ENCODE assay signal across 1 cellular context in the genomic region with DNA sequence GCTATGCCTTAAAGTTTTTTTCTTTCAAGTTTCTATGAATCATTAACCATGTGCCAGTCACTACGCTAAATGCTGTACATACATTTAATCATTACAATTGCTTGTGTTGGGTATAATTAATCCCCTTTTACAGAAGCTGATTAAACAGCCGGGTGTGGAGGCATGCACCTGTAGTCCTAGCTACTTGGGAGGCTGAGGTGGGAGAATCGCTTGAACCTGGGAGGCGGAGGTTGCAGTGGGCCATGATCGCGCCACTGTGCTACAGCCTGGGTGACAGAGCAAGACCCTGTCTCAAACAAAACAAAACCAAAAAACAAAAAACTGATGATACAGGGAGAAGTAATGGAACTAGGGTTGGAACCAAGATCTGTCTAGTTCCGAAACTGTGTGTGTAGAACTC.
TF ChIP-seq lines count a peak whose summit lies in the region.

No MANE protein-coding gene starts in this region.

TF ChIP-seq in H1, 55 proteins besides CTCF, POLR2A, EP300 and RAD21:
- TF ChIP-seq KDM1A (IDR thresholded peaks at IDR 0.05; ENCODE audit: borderline replicate concordance, low read length) (no peak), POU5F1 (IDR thresholded peaks at IDR 0.05; ENCODE audit: low read depth, low read length) (no peak)
- TF ChIP-seq, protein P1, sequence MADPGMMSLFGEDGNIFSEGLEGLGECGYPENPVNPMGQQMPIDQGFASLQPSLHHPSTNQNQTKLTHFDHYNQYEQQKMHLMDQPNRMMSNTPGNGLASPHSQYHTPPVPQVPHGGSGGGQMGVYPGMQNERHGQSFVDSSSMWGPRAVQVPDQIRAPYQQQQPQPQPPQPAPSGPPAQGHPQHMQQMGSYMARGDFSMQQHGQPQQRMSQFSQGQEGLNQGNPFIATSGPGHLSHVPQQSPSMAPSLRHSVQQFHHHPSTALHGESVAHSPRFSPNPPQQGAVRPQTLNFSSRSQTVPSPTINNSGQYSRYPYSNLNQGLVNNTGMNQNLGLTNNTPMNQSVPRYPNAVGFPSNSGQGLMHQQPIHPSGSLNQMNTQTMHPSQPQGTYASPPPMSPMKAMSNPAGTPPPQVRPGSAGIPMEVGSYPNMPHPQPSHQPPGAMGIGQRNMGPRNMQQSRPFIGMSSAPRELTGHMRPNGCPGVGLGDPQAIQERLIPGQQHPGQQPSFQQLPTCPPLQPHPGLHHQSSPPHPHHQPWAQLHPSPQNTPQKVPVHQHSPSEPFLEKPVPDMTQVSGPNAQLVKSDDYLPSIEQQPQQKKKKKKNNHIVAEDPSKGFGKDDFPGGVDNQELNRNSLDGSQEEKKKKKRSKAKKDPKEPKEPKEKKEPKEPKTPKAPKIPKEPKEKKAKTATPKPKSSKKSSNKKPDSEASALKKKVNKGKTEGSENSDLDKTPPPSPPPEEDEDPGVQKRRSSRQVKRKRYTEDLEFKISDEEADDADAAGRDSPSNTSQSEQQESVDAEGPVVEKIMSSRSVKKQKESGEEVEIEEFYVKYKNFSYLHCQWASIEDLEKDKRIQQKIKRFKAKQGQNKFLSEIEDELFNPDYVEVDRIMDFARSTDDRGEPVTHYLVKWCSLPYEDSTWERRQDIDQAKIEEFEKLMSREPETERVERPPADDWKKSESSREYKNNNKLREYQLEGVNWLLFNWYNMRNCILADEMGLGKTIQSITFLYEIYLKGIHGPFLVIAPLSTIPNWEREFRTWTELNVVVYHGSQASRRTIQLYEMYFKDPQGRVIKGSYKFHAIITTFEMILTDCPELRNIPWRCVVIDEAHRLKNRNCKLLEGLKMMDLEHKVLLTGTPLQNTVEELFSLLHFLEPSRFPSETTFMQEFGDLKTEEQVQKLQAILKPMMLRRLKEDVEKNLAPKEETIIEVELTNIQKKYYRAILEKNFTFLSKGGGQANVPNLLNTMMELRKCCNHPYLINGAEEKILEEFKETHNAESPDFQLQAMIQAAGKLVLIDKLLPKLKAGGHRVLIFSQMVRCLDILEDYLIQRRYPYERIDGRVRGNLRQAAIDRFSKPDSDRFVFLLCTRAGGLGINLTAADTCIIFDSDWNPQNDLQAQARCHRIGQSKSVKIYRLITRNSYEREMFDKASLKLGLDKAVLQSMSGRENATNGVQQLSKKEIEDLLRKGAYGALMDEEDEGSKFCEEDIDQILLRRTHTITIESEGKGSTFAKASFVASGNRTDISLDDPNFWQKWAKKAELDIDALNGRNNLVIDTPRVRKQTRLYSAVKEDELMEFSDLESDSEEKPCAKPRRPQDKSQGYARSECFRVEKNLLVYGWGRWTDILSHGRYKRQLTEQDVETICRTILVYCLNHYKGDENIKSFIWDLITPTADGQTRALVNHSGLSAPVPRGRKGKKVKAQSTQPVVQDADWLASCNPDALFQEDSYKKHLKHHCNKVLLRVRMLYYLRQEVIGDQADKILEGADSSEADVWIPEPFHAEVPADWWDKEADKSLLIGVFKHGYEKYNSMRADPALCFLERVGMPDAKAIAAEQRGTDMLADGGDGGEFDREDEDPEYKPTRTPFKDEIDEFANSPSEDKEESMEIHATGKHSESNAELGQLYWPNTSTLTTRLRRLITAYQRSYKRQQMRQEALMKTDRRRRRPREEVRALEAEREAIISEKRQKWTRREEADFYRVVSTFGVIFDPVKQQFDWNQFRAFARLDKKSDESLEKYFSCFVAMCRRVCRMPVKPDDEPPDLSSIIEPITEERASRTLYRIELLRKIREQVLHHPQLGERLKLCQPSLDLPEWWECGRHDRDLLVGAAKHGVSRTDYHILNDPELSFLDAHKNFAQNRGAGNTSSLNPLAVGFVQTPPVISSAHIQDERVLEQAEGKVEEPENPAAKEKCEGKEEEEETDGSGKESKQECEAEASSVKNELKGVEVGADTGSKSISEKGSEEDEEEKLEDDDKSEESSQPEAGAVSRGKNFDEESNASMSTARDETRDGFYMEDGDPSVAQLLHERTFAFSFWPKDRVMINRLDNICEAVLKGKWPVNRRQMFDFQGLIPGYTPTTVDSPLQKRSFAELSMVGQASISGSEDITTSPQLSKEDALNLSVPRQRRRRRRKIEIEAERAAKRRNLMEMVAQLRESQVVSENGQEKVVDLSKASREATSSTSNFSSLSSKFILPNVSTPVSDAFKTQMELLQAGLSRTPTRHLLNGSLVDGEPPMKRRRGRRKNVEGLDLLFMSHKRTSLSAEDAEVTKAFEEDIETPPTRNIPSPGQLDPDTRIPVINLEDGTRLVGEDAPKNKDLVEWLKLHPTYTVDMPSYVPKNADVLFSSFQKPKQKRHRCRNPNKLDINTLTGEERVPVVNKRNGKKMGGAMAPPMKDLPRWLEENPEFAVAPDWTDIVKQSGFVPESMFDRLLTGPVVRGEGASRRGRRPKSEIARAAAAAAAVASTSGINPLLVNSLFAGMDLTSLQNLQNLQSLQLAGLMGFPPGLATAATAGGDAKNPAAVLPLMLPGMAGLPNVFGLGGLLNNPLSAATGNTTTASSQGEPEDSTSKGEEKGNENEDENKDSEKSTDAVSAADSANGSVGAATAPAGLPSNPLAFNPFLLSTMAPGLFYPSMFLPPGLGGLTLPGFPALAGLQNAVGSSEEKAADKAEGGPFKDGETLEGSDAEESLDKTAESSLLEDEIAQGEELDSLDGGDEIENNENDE (IDR thresholded peaks at IDR 0.05; ENCODE audit: insufficient replicate concordance, low read length): no peak
